Comparison of ENCODE assay signal across 15 cellular contexts in the genomic region with DNA sequence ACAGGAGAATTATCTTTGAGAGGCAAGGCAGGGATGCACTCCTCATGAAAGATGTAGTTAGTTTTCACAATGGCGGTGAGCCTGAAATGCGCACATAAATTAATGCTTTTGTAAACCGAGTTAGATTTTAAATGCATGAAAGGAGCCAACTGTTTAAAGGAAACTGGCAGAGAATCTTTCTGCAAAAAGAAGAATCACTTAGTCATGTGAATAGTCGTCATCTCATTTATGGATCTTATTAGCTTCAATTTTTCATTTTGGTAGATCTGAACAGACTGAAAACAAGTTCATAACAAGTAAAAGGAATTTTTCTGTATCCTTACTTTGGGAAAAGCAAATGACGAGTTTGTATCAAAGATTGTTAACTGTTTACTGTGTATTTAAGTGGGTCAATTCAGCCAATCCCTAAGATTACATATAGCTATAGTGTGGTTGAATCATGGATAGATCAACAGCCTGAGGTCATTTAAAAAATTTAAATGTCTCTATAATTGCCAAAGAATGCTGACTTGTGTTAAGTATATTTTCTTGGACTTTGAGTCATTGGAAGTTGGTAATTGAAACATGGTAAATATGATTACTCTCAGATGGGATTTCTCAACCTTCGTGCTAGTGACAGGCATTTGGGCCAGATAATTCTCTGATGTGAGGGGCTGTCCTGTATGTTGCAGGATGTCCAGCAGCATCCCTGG.
"Had no signal": no experiment of that assay in that cellular context is flagged by ENCODE, and none has a peak within 500 bp of the region (broad histone marks: within the 10 kb centered on the region; RNA-seq: fewer than 3 reads in every experiment).

No MANE protein-coding gene starts in this region.

- H3K9me3 ChIP-seq: gastroesophageal sphincter, stomach, thoracic aorta, upper lobe of right lung had no signal

- H3K27ac ChIP-seq: gastroesophageal sphincter, stomach, thoracic aorta, upper lobe of right lung had no signal

- H3K36me3 ChIP-seq: gastroesophageal sphincter, stomach, thoracic aorta, upper lobe of right lung had no signal

- H3K27me3 ChIP-seq: upper lobe of right lung had no signal

- ATAC-seq: gastroesophageal sphincter; left lobe of liver; naive thymus-derived CD8-positive, alpha-beta T cell; upper lobe of right lung had no signal

- H3K4me1 ChIP-seq: upper lobe of right lung had no signal

- DNase-seq: activated CD4-positive, alpha-beta T cell treated with anti-CD3 and anti-CD28 coated beads, Interleukin-2, amount 10 ng/mL, durations not matched to agents 24 days and 14 days; activated CD4-positive, CD25-positive, alpha-beta regulatory T cell; activated CD8-positive, alpha-beta memory T cell treated with anti-CD3 and anti-CD28 coated beads for 24 hours; activated gamma-delta T cell treated with Interleukin-2 at 50 U/mL for 16 hours; islet precursor cell; mammary epithelial cell; naive thymus-derived CD8-positive, alpha-beta T cell; stimulated activated CD4-positive, alpha-beta T cell treated with anti-CD3 and anti-CD28 coated beads, Interleukin-12 subunit alpha, Interleukin-12 subunit beta, amount 100 ng/mL, for 4 hours; stimulated activated CD4-positive, alpha-beta T cell treated with anti-CD3 and anti-CD28 coated beads, Interleukin-2, amount 100 ng/mL, for 24 hours; stomach; SW 1271; upper lobe of right lung had no signal

- H3K4me3 ChIP-seq: gastroesophageal sphincter, stomach, thoracic aorta, upper lobe of right lung had no signal
